19 cellular contexts compared by ENCODE assay signal in the genomic region with DNA sequence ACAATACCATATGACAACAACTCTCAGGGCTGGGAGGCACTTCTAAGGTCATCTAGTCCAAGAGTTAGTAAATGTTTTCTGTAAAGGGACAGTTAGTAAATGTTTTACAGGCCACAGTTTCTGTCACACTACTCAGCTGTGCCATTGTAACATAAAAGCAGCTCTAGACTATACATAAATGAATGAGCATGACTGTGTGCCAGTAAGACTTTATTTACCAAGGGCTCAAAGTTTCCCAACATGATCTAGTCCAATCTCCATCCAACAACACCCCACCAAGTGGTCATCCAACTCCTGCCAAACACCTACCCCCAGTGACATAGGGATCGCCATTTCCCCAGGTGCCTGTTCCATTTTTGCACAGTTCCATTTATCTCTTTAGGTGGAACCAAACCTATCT. TPM values are rescaled to one million over a fixed set of nuclear protein-coding genes. Genes with fewer than 3 reads are reported as not detected.
DNase-seq lines count a peak whose midpoint lies in the region; ATAC-seq and TF ChIP-seq lines count a peak whose summit lies in the region.
"Had no signal": no experiment of that assay in that cellular context is flagged by ENCODE, and none has a peak within 500 bp of the region (broad histone marks: within the 10 kb centered on the region; RNA-seq: fewer than 3 reads in every experiment).

No MANE protein-coding gene starts in this region.

- no peaks in the 10 kb centered on the region for H3K27me3 Mint-ChIP-seq in activated CD4-positive, alpha-beta memory T cell treated with anti-CD3 and anti-CD28 coated beads for 36 hours
- no peaks in the 10 kb centered on the region for H3K27me3 Mint-ChIP-seq in activated naive CD4-positive, alpha-beta T cell treated with anti-CD3 and anti-CD28 coated beads, Interleukin-2, amount 10 ng/mL, durations not matched to agents 7 days and 5 days
- H3K27me3 Mint-ChIP-seq: B cell had no signal

- CTCF ChIA-PET in activated CD4-positive, alpha-beta memory T cell treated with anti-CD3 and anti-CD28 coated beads for 36 hours (lab: Charles Lee): interaction anchor here (0.9 to 1.6 kb wide), 5 partner anchors 9 to 402 kb away, joined by 3 to 6 read pairs (median 4); no protein-coding TSS in a partner anchor
- CTCF ChIA-PET in activated naive CD4-positive, alpha-beta T cell treated with anti-CD3 and anti-CD28 coated beads, Interleukin-2, amount 10 ng/mL, durations not matched to agents 7 days and 5 days (lab: Charles Lee): interaction anchor here (1.1 to 1.7 kb wide), 2 partner anchors 13 to 32 kb away, joined by 3 to 4 read pairs; no protein-coding TSS in a partner anchor

- H3K9me3 Mint-ChIP-seq in activated CD4-positive, alpha-beta memory T cell treated with anti-CD3 and anti-CD28 coated beads for 36 hours: no peaks in the 10 kb centered on the region
- H3K9me3 Mint-ChIP-seq in activated naive CD4-positive, alpha-beta T cell treated with anti-CD3 and anti-CD28 coated beads, Interleukin-2, amount 10 ng/mL, durations not matched to agents 7 days and 5 days: no peaks in the 10 kb centered on the region
- H3K9me3 Mint-ChIP-seq: WTC11 had no signal

- no peaks in the 10 kb centered on the region for H3K36me3 ChIP-seq in BE2C
- H3K36me3 ChIP-seq: prostate gland had no signal

- no peak for TF ChIP-seq CTCF in BE2C (IDR thresholded peaks at IDR 0.05; ENCODE audit: low read depth, low read length)

- no peak for DNase-seq in NCI-H2227 (lab: John Stamatoyannopoulos, UW; ENCODE audit: unreplicated experiment)
- no peak for DNase-seq in activated CD4-positive, alpha-beta memory T cell treated with anti-CD3 and anti-CD28 coated beads for 36 hours
- DNase-seq in activated naive CD4-positive, alpha-beta T cell treated with anti-CD3 and anti-CD28 coated beads, Interleukin-2, amount 10 ng/mL, durations not matched to agents 7 days and 5 days: no peak
- DNase-seq in BE2C: no peak
- DNase-seq: Calu3, cortex of kidney, hippocampal formation, NCI-H1417 treated with DMSO at 0.1 percent for 48 hours, NCI-H2171, NCI-H82 had no signal

- ATAC-seq in GM19438 (IDR thresholded peaks at IDR 0.05; ENCODE audit: low read depth, unreplicated experiment) (peak; percentile 89), HG02678 (IDR thresholded peaks at IDR 0.05; ENCODE audit: unreplicated experiment) (peak; percentile 84), HG03378 (IDR thresholded peaks at IDR 0.05; ENCODE audit: unreplicated experiment) (peak; percentile 81)
- ATAC-seq: WTC11 had no signal

- no peak overlapping the region for H3K27ac Mint-ChIP-seq in activated CD4-positive, alpha-beta memory T cell treated with anti-CD3 and anti-CD28 coated beads for 36 hours
- no peak overlapping the region for H3K27ac Mint-ChIP-seq in activated naive CD4-positive, alpha-beta T cell treated with anti-CD3 and anti-CD28 coated beads, Interleukin-2, amount 10 ng/mL, durations not matched to agents 7 days and 5 days
- H3K27ac Mint-ChIP-seq: B cell, WTC11 had no signal

- H3K36me3 Mint-ChIP-seq in activated CD4-positive, alpha-beta memory T cell treated with anti-CD3 and anti-CD28 coated beads for 36 hours: peaks cover 28% of the 10 kb centered on the region
- H3K36me3 Mint-ChIP-seq in activated naive CD4-positive, alpha-beta T cell treated with anti-CD3 and anti-CD28 coated beads, Interleukin-2, amount 10 ng/mL, durations not matched to agents 7 days and 5 days: peaks cover 40% of the 10 kb centered on the region

- H3K4me1 ChIP-seq in BE2C: no peaks in the 10 kb centered on the region
- H3K4me1 ChIP-seq: prostate gland, SJSA1, suprapubic skin had no signal

- H3K9me3 ChIP-seq in BE2C: no peaks in the 10 kb centered on the region
- H3K9me3 ChIP-seq: prostate gland, SJSA1, suprapubic skin had no signal

- intact Hi-C loops in activated CD4-positive, alpha-beta memory T cell treated with anti-CD3 and anti-CD28 coated beads for 36 hours (cut with micrococcal nuclease): no loop called here

- POLR2A ChIA-PET in activated CD4-positive, alpha-beta memory T cell treated with anti-CD3 and anti-CD28 coated beads for 36 hours (lab: Charles Lee): interaction anchor here (2.3 kb wide), 1 partner anchor 11 kb away, joined by 7 read pairs; the partner anchor contains the start of gene SERGEF

- no peaks in the 10 kb centered on the region for H3K4me1 Mint-ChIP-seq in activated CD4-positive, alpha-beta memory T cell treated with anti-CD3 and anti-CD28 coated beads for 36 hours (ENCODE audit: low read depth)
- H3K4me1 Mint-ChIP-seq in activated naive CD4-positive, alpha-beta T cell treated with anti-CD3 and anti-CD28 coated beads, Interleukin-2, amount 10 ng/mL, durations not matched to agents 7 days and 5 days: peaks cover 8% of the 10 kb centered on the region
- H3K4me1 Mint-ChIP-seq: B cell, WTC11 had no signal

- no peaks in the 10 kb centered on the region for H3K27me3 ChIP-seq in BE2C
- H3K27me3 ChIP-seq: SJSA1, suprapubic skin had no signal

- H3K4me3 Mint-ChIP-seq in activated CD4-positive, alpha-beta memory T cell treated with anti-CD3 and anti-CD28 coated beads for 36 hours: no peak overlapping the region
- no peak overlapping the region for H3K4me3 Mint-ChIP-seq in activated naive CD4-positive, alpha-beta T cell treated with anti-CD3 and anti-CD28 coated beads, Interleukin-2, amount 10 ng/mL, durations not matched to agents 7 days and 5 days
- H3K4me3 Mint-ChIP-seq: B cell, WTC11 had no signal

- no peak overlapping the region for H3K4me3 ChIP-seq in BE2C (ENCODE audit: low read depth, low read length)
- H3K4me3 ChIP-seq: prostate gland, SJSA1, smooth muscle cell, suprapubic skin had no signal

RNA-seq across cellular contexts. Expression of gene SERGEF, which starts 12.1 kb away (rescaled TPM):
- total RNA-seq in activated CD4-positive, alpha-beta memory T cell treated with anti-CD3 and anti-CD28 coated beads for 36 hours: 10 to 100 TPM; 42.7 to 44.2 TPM
- 13.5 TPM for polyA plus RNA-seq in BE2C (2012; ENCODE audit: insufficient read depth, insufficient read length, low read depth)

RNA-seq across cellular contexts. Expression of gene TPH1, which starts 45.3 kb away (rescaled TPM):
- total RNA-seq in activated CD4-positive, alpha-beta memory T cell treated with anti-CD3 and anti-CD28 coated beads for 36 hours: under 1 TPM; 0.05 to 0.14 TPM
- 0.08 TPM for polyA plus RNA-seq in BE2C (2012; ENCODE audit: insufficient read depth, insufficient read length, low read depth)
- polyA plus RNA-seq: smooth muscle cell had no signal
